ENCODE assay signal across 8 cellular contexts in genomic region chr17:3738562-3739295, GRCh38. TPM values are rescaled to one million over a fixed set of nuclear protein-coding genes. Genes with fewer than 3 reads are reported as not detected.
DNase-seq lines count a peak whose midpoint lies in the region; ATAC-seq lines count a peak whose summit lies in the region.

No MANE protein-coding gene starts in this region.

- peak overlapping the region; percentile 33 for H3K27ac Mint-ChIP-seq in central memory CD8-positive, alpha-beta T cell (ENCODE audit: low read depth)
- H3K27ac Mint-ChIP-seq in stimulated activated memory B cell treated with anti-CD40 and anti-IgM and Interleukin-4, amounts not matched to agents 10 μg/mL and 1 μg/mL and 100 μg/mL, for 72 hours: peak overlapping the region; percentile 70

- peak; percentile 84 for DNase-seq in HPDE6-E6E7 (ENCODE audit: extremely low spot score)
- peak; percentile 55 to 59 for DNase-seq in activated CD4-positive, alpha-beta T cell treated with anti-CD3 and anti-CD28 coated beads for 24 hours (ENCODE audit: low read depth in 2 of 2)
- peak in 1 of 2 donors; percentile 44 for DNase-seq in central memory CD8-positive, alpha-beta T cell (ENCODE audit: low spot score in 2 of 2)
- DNase-seq in mucosa of gallbladder (ENCODE audit: low spot score): peak; percentile 31
- DNase-seq in HUDEP-2 (lab: John Stamatoyannopoulos, UW; ENCODE audit: unreplicated experiment in 76 of 76): no peak

- H3K4me1 Mint-ChIP-seq in central memory CD8-positive, alpha-beta T cell: peaks cover 27% of the 10 kb centered on the region
- peaks cover 50% of the 10 kb centered on the region for H3K4me1 Mint-ChIP-seq in stimulated activated memory B cell treated with anti-CD40 and anti-IgM and Interleukin-4, amounts not matched to agents 10 μg/mL and 1 μg/mL and 100 μg/mL, for 72 hours

- no peaks in the 10 kb centered on the region for H3K9me3 Mint-ChIP-seq in central memory CD8-positive, alpha-beta T cell
- no peaks in the 10 kb centered on the region for H3K9me3 Mint-ChIP-seq in stimulated activated memory B cell treated with anti-CD40 and anti-IgM and Interleukin-4, amounts not matched to agents 10 μg/mL and 1 μg/mL and 100 μg/mL, for 72 hours

- no peak overlapping the region for H3K4me3 Mint-ChIP-seq in central memory CD8-positive, alpha-beta T cell
- H3K4me3 Mint-ChIP-seq in stimulated activated memory B cell treated with anti-CD40 and anti-IgM and Interleukin-4, amounts not matched to agents 10 μg/mL and 1 μg/mL and 100 μg/mL, for 72 hours: no peak overlapping the region

- H3K36me3 Mint-ChIP-seq in central memory CD8-positive, alpha-beta T cell (ENCODE audit: insufficient read depth): no peaks in the 10 kb centered on the region
- no peaks in the 10 kb centered on the region for H3K36me3 Mint-ChIP-seq in stimulated activated memory B cell treated with anti-CD40 and anti-IgM and Interleukin-4, amounts not matched to agents 10 μg/mL and 1 μg/mL and 100 μg/mL, for 72 hours

- H3K27me3 Mint-ChIP-seq in central memory CD8-positive, alpha-beta T cell: no peaks in the 10 kb centered on the region
- H3K27me3 Mint-ChIP-seq in stimulated activated memory B cell treated with anti-CD40 and anti-IgM and Interleukin-4, amounts not matched to agents 10 μg/mL and 1 μg/mL and 100 μg/mL, for 72 hours: no peaks in the 10 kb centered on the region

- ATAC-seq in central memory CD8-positive, alpha-beta T cell (replicated peaks; ENCODE audit: extremely low read depth, poor library complexity, severe bottlenecking): peak; percentile 74
- ATAC-seq in stimulated activated memory B cell treated with anti-CD40 and anti-IgM and Interleukin-4, amounts not matched to agents 10 μg/mL and 1 μg/mL and 100 μg/mL, for 72 hours: peak; percentile 79
- ATAC-seq in GM18502 (IDR thresholded peaks at IDR 0.05; ENCODE audit: poor library complexity, unreplicated experiment): no peak
- ATAC-seq in HG03139 (IDR thresholded peaks at IDR 0.05; ENCODE audit: unreplicated experiment): no peak

RNA-seq across cellular contexts. Expression of gene HASPIN, which starts 15.0 kb away (rescaled TPM):
- total RNA-seq in mucosa of gallbladder: 0.32 TPM

RNA-seq across cellular contexts. Expression of gene P2RX5, which starts 42.8 kb away (rescaled TPM):
- 2.0 TPM for total RNA-seq in mucosa of gallbladder

Comparison
In these comparisons a context has a peak if more than half of its experiments do, and no peak if none do; other contexts are left out.
1. DNase-seq: peak in HPDE6-E6E7 (single experiment), activated CD4-positive, alpha-beta T cell treated with anti-CD3 and anti-CD28 coated beads for 24 hours (2 of 2) and mucosa of gallbladder (single experiment); none in HUDEP-2 (0 of 76).
2. ATAC-seq: peak in central memory CD8-positive, alpha-beta T cell (single experiment) and stimulated activated memory B cell treated with anti-CD40 and anti-IgM and Interleukin-4, amounts not matched to agents 10 μg/mL and 1 μg/mL and 100 μg/mL, for 72 hours (single experiment); none in GM18502 (single experiment) and HG03139 (single experiment).